12 cellular contexts compared by ENCODE assay signal in genomic region chr4:74930166-74930565, GRCh38. TPM values are rescaled to one million over a fixed set of nuclear protein-coding genes. Genes with fewer than 3 reads are reported as not detected.
DNase-seq lines count a peak whose midpoint lies in the region; ATAC-seq and TF ChIP-seq lines count a peak whose summit lies in the region.
"Had no signal": no experiment of that assay in that cellular context is flagged by ENCODE, and none has a peak within 500 bp of the region (broad histone marks: within the 10 kb centered on the region; RNA-seq: fewer than 3 reads in every experiment).

No MANE protein-coding gene starts in this region.

- no peak overlapping the region for H3K27ac Mint-ChIP-seq in Caco-2 (ENCODE audit: unreplicated experiment)
- H3K27ac Mint-ChIP-seq: activated naive CD8-positive, alpha-beta T cell had no signal

- H3K9me3 Mint-ChIP-seq in Caco-2 (ENCODE audit: unreplicated experiment), result no peaks in the 10 kb centered on the region

- POLR2A ChIA-PET in Caco-2 (lab: Charles Lee), result no interaction called here

- no peaks in the 10 kb centered on the region for H3K9me3 ChIP-seq in Caco-2
- H3K9me3 ChIP-seq: sigmoid colon, upper lobe of left lung had no signal

- peaks cover 3% of the 10 kb centered on the region for H3K27me3 Mint-ChIP-seq in Caco-2 (ENCODE audit: insufficient read depth, unreplicated experiment)

- CTCF ChIA-PET in Caco-2 (lab: Charles Lee), result no interaction called here

- peaks cover 14% of the 10 kb centered on the region for H3K4me1 Mint-ChIP-seq in Caco-2 (ENCODE audit: low read depth, unreplicated experiment)

- no peak overlapping the region for H3K4me3 Mint-ChIP-seq in Caco-2 (ENCODE audit: unreplicated experiment)
- H3K4me3 Mint-ChIP-seq: activated naive CD8-positive, alpha-beta T cell had no signal

- peaks cover 2% of the 10 kb centered on the region for H3K27me3 ChIP-seq in Caco-2 (replicated peaks; ENCODE audit: control insufficient read depth, insufficient read depth, low read length)
- H3K27me3 ChIP-seq: sigmoid colon had no signal

- no peaks in the 10 kb centered on the region for H3K36me3 ChIP-seq in Caco-2 (ENCODE audit: control insufficient read depth, insufficient read depth, low read length)
- H3K36me3 ChIP-seq: sigmoid colon, upper lobe of left lung had no signal

- no TSS peak for BruUV-seq in Caco-2 (replicated peaks; lab: Mats Ljungman, UMichigan)

- peaks cover 5% of the 10 kb centered on the region; the same call in 1 of the 2 replicates for H3K4me1 ChIP-seq in Caco-2

- peak; percentile 18 for DNase-seq in GM20000 (ENCODE audit: low spot score)
- peak; percentile 98 for DNase-seq in NOMO-1 treated with DMSO at 0.1 percent for 48 hours (lab: John Stamatoyannopoulos, UW; ENCODE audit: unreplicated experiment)
- DNase-seq in anterior cingulate cortex (lab: John Stamatoyannopoulos, UW), result no peak
- no peak for DNase-seq in DMS53 treated with DMSO at 0.1 percent for 48 hours (lab: John Stamatoyannopoulos, UW; ENCODE audit: unreplicated experiment)
- no peak for DNase-seq in Caco-2
- no peak for DNase-seq in SW480 (ENCODE audit: low spot score)
- DNase-seq: sigmoid colon, upper lobe of left lung had no signal

- ATAC-seq in GM18498 (IDR thresholded peaks at IDR 0.05; ENCODE audit: unreplicated experiment) (peak; percentile 25), HG03066 (IDR thresholded peaks at IDR 0.05; ENCODE audit: low read depth, unreplicated experiment) (peak; percentile 46)

- TF ChIP-seq CTCF in GM20000 (IDR thresholded peaks at IDR 0.05; ENCODE audit: extremely low read depth, missing control alignments), result no peak
- TF ChIP-seq CTCF in Caco-2 (IDR thresholded peaks at IDR 0.05; ENCODE audit: insufficient read depth in 1 of 2, low read depth in 1 of 2, low read length in 1 of 2, severe bottlenecking in 1 of 2, unreplicated experiment in 1 of 2), result no peak

- no peaks in the 10 kb centered on the region for H3K36me3 Mint-ChIP-seq in Caco-2 (ENCODE audit: insufficient read depth, unreplicated experiment)
- H3K36me3 Mint-ChIP-seq: activated naive CD8-positive, alpha-beta T cell had no signal

- no peak overlapping the region for H3K4me3 ChIP-seq in Caco-2 (ENCODE audit: low read depth, low read length)
- H3K4me3 ChIP-seq: sigmoid colon, upper lobe of left lung had no signal

- intact Hi-C loops in Caco-2 (cut with micrococcal nuclease; ENCODE audit: unreplicated experiment), result loop anchor here (5.0 kb wide), 2 partner anchors 187 to 562 kb away; no protein-coding TSS in a partner anchor

RNA-seq across cellular contexts. Expression of gene PARM1, which starts 2.8 kb away (rescaled TPM):
- total RNA-seq in Caco-2 (2022), result 1.7 and 2.3 TPM in 2 replicates
- total RNA-seq: T-helper 2 cell treated with Interferon-gamma antibody and Interleukin-4, amounts not matched to agents 100 ng/mL and 5 ng/mL, for 36 hours had no signal

Comparison
In these comparisons a context has a peak if more than half of its experiments do, and no peak if none do; other contexts are left out.
1. DNase-seq: peak in GM20000 (single experiment) and NOMO-1 treated with DMSO at 0.1 percent for 48 hours (single experiment); none in anterior cingulate cortex (0 of 58), DMS53 treated with DMSO at 0.1 percent for 48 hours (single experiment), Caco-2 (0 of 2) and SW480 (single experiment).